Comparison of ENCODE assay signal across 1 cellular context in the genomic region with DNA sequence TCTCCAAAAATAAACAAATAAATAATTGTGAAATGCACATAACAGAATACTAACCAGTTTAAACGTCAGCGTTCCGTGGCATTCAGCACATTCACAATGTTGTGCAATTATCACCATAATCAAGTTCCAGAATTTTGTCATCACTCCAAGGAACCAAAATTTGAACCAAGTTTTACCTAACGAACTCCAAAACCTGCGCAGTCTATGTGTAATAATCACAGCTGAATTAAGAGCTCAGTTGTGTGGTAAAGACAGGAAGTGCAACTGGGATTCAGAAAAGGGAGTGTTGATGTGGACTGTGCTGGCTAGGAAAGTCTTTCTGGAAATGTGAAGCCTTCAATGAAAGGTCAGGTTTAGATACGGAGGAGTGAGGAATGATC.
TF ChIP-seq lines count a peak whose summit lies in the region.

No MANE protein-coding gene starts in this region.

TF ChIP-seq in GM23338, 12 proteins besides CTCF, POLR2A, EP300 and RAD21 (continued from another document):
- TF ChIP-seq, protein P1, sequence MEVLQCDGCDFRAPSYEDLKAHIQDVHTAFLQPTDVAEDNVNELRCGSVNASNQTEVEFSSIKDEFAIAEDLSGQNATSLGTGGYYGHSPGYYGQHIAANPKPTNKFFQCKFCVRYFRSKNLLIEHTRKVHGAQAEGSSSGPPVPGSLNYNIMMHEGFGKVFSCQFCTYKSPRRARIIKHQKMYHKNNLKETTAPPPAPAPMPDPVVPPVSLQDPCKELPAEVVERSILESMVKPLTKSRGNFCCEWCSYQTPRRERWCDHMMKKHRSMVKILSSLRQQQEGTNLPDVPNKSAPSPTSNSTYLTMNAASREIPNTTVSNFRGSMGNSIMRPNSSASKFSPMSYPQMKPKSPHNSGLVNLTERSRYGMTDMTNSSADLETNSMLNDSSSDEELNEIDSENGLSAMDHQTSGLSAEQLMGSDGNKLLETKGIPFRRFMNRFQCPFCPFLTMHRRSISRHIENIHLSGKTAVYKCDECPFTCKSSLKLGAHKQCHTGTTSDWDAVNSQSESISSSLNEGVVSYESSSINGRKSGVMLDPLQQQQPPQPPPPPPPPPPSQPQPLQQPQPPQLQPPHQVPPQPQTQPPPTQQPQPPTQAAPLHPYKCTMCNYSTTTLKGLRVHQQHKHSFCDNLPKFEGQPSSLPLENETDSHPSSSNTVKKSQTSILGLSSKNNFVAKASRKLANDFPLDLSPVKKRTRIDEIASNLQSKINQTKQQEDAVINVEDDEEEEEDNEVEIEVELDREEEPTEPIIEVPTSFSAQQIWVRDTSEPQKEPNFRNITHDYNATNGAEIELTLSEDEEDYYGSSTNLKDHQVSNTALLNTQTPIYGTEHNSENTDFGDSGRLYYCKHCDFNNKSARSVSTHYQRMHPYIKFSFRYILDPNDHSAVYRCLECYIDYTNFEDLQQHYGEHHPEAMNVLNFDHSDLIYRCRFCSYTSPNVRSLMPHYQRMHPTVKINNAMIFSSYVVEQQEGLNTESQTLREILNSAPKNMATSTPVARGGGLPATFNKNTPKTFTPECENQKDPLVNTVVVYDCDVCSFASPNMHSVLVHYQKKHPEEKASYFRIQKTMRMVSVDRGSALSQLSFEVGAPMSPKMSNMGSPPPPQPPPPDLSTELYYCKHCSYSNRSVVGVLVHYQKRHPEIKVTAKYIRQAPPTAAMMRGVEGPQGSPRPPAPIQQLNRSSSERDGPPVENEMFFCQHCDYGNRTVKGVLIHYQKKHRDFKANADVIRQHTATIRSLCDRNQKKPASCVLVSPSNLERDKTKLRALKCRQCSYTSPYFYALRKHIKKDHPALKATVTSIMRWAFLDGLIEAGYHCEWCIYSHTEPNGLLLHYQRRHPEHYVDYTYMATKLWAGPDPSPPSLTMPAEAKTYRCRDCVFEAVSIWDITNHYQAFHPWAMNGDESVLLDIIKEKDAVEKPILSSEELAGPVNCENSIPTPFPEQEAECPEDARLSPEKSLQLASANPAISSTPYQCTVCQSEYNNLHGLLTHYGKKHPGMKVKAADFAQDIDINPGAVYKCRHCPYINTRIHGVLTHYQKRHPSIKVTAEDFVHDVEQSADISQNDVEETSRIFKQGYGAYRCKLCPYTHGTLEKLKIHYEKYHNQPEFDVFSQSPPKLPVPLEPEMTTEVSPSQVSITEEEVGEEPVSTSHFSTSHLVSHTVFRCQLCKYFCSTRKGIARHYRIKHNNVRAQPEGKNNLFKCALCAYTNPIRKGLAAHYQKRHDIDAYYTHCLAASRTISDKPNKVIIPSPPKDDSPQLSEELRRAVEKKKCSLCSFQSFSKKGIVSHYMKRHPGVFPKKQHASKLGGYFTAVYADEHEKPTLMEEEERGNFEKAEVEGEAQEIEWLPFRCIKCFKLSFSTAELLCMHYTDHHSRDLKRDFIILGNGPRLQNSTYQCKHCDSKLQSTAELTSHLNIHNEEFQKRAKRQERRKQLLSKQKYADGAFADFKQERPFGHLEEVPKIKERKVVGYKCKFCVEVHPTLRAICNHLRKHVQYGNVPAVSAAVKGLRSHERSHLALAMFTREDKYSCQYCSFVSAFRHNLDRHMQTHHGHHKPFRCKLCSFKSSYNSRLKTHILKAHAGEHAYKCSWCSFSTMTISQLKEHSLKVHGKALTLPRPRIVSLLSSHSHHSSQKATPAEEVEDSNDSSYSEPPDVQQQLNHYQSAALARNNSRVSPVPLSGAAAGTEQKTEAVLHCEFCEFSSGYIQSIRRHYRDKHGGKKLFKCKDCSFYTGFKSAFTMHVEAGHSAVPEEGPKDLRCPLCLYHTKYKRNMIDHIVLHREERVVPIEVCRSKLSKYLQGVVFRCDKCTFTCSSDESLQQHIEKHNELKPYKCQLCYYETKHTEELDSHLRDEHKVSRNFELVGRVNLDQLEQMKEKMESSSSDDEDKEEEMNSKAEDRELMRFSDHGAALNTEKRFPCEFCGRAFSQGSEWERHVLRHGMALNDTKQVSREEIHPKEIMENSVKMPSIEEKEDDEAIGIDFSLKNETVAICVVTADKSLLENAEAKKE (CRISPR knock-in tag; IDR thresholded peaks at IDR 0.05), result no peak
- TF ChIP-seq JUNB (IDR thresholded peaks at IDR 0.05; ENCODE audit: unreplicated experiment), result no peak
- TF ChIP-seq NANOG (IDR thresholded peaks at IDR 0.05; ENCODE audit: borderline replicate concordance), result no peak
- TF ChIP-seq ZNF331 (CRISPR knock-in tag; IDR thresholded peaks at IDR 0.05; ENCODE audit: low read depth), result no peak
- TF ChIP-seq, protein P2, sequence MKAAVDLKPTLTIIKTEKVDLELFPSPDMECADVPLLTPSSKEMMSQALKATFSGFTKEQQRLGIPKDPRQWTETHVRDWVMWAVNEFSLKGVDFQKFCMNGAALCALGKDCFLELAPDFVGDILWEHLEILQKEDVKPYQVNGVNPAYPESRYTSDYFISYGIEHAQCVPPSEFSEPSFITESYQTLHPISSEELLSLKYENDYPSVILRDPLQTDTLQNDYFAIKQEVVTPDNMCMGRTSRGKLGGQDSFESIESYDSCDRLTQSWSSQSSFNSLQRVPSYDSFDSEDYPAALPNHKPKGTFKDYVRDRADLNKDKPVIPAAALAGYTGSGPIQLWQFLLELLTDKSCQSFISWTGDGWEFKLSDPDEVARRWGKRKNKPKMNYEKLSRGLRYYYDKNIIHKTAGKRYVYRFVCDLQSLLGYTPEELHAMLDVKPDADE (IDR thresholded peaks at IDR 0.05), result no peak
- TF ChIP-seq, protein P3, sequence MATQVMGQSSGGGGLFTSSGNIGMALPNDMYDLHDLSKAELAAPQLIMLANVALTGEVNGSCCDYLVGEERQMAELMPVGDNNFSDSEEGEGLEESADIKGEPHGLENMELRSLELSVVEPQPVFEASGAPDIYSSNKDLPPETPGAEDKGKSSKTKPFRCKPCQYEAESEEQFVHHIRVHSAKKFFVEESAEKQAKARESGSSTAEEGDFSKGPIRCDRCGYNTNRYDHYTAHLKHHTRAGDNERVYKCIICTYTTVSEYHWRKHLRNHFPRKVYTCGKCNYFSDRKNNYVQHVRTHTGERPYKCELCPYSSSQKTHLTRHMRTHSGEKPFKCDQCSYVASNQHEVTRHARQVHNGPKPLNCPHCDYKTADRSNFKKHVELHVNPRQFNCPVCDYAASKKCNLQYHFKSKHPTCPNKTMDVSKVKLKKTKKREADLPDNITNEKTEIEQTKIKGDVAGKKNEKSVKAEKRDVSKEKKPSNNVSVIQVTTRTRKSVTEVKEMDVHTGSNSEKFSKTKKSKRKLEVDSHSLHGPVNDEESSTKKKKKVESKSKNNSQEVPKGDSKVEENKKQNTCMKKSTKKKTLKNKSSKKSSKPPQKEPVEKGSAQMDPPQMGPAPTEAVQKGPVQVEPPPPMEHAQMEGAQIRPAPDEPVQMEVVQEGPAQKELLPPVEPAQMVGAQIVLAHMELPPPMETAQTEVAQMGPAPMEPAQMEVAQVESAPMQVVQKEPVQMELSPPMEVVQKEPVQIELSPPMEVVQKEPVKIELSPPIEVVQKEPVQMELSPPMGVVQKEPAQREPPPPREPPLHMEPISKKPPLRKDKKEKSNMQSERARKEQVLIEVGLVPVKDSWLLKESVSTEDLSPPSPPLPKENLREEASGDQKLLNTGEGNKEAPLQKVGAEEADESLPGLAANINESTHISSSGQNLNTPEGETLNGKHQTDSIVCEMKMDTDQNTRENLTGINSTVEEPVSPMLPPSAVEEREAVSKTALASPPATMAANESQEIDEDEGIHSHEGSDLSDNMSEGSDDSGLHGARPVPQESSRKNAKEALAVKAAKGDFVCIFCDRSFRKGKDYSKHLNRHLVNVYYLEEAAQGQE (IDR thresholded peaks at IDR 0.05; ENCODE audit: unreplicated experiment), result no peak
- no peak for TF ChIP-seq STAT1 (IDR thresholded peaks at IDR 0.05; ENCODE audit: unreplicated experiment)
- TF ChIP-seq ZNF114 (CRISPR knock-in tag; IDR thresholded peaks at IDR 0.05), result no peak
- no peak for TF ChIP-seq CREB1 (CRISPR knock-in tag; IDR thresholded peaks at IDR 0.05; ENCODE audit: low read depth)
